8 cellular contexts compared by ENCODE assay signal in genomic region chr11:65919151-65920034, GRCh38. TPM values are rescaled to one million over a fixed set of nuclear protein-coding genes. Genes with fewer than 3 reads are reported as not detected.
DNase-seq lines count a peak whose midpoint lies in the region; ATAC-seq and TF ChIP-seq lines count a peak whose summit lies in the region.

TSS of gene DRAP1 (plus strand) at chr11:65919426. CDS start at chr11:65919502, 76 bp downstream.

- peaks cover 15% of the 10 kb centered on the region for H3K4me1 ChIP-seq in Caco-2
- H3K4me1 ChIP-seq in OCI-LY1 (ENCODE audit: insufficient read depth, low read length, severe bottlenecking), result peaks cover 24% of the 10 kb centered on the region
- peaks cover 43% of the 10 kb centered on the region for H3K4me1 ChIP-seq in mesodermal cell (ENCODE audit: control insufficient read depth, insufficient read depth, low read length, poor library complexity, severe bottlenecking)

- no peaks in the 10 kb centered on the region for H3K27me3 ChIP-seq in Caco-2 (replicated peaks; ENCODE audit: control insufficient read depth, insufficient read depth, low read length)
- no peaks in the 10 kb centered on the region for H3K27me3 ChIP-seq in OCI-LY1 (ENCODE audit: insufficient read depth, low read length)

- H3K36me3 ChIP-seq in Caco-2 (ENCODE audit: control insufficient read depth, insufficient read depth, low read length), result no peaks in the 10 kb centered on the region; the same call in 1 of the 2 replicates
- H3K36me3 ChIP-seq in OCI-LY1 (ENCODE audit: insufficient read depth, low read length), result 0 out of 2 replicates have a peak, but pooled peaks cover 3% of the 10 kb centered on the region
- peaks cover 48% of the 10 kb centered on the region for H3K36me3 ChIP-seq in mesodermal cell (ENCODE audit: control insufficient read depth, insufficient read depth, low read length)

- no peaks in the 10 kb centered on the region for H3F3A ChIP-seq in OCI-LY1 (ENCODE audit: insufficient read depth, low read length)

- no peaks in the 10 kb centered on the region for H3K79me2 ChIP-seq in OCI-LY1 (ENCODE audit: insufficient read depth, low read length)

- H3K27ac ChIP-seq in OCI-LY1 (ENCODE audit: low read depth, low read length, poor library complexity, severe bottlenecking) (no peak within 1 kb of the TSS), mesodermal cell (ENCODE audit: low read depth, low read length, severe bottlenecking) (peak within 1 kb of the TSS; percentile 90)

- POLR2A ChIA-PET in Caco-2 (lab: Charles Lee), result no interaction called here

- H3K9me3 ChIP-seq in Caco-2 (no peaks in the 10 kb centered on the region), OCI-LY1 (ENCODE audit: low read length) (no peaks in the 10 kb centered on the region), mesodermal cell (ENCODE audit: control insufficient read depth, low read length) (no peaks in the 10 kb centered on the region)

- DNase-seq in Caco-2, result peak; percentile 99
- peak; percentile 88 for DNase-seq in HuH-7 (ENCODE audit: low spot score)
- DNase-seq in activated CD8-positive, alpha-beta memory T cell treated with anti-CD3 and anti-CD28 coated beads, Interleukin-2, amount 50 U/mL, for 4 hours, result peak; percentile 99
- peak; percentile 99 for DNase-seq in stimulated activated CD8-positive, alpha-beta memory T cell treated with anti-CD3 and anti-CD28 coated beads, Interleukin-15, amount 100 ng/mL, for 24 hours (ENCODE audit: low read depth)

- intact Hi-C loops in Caco-2 (cut with micrococcal nuclease; ENCODE audit: unreplicated experiment), result loop anchor here (2.0 to 5.0 kb wide), 2 partner anchors 29 to 43 kb away; partner anchors contain the start of genes CCDC85B and SART1

- no peaks in the 10 kb centered on the region for H3K4me1 Mint-ChIP-seq in Caco-2 (ENCODE audit: low read depth, unreplicated experiment)

- peak within 1 kb of the TSS; percentile 98 for H3K4me2 ChIP-seq in OCI-LY1 (ENCODE audit: low read length)

- no peaks in the 10 kb centered on the region for H4K20me1 ChIP-seq in OCI-LY1 (ENCODE audit: insufficient read depth, low read length)

- in situ Hi-C loops in endometrial microvascular endothelial cells (cut with HindIII; ENCODE audit: inconsistent ontology term, low pct_unique_long_range_greater_than_20kb, low sequenced_read_pairs), result no loop called here

- no peaks in the 10 kb centered on the region for H3K9me3 Mint-ChIP-seq in Caco-2 (ENCODE audit: unreplicated experiment)

- peak; percentile 79 for ATAC-seq in GM21515 (IDR thresholded peaks at IDR 0.05; ENCODE audit: unreplicated experiment)

- H3K27me3 Mint-ChIP-seq in Caco-2 (ENCODE audit: insufficient read depth, unreplicated experiment), result no peaks in the 10 kb centered on the region

- peaks cover 19% of the 10 kb centered on the region for H3K36me3 Mint-ChIP-seq in Caco-2 (ENCODE audit: insufficient read depth, unreplicated experiment)

- H2AFZ ChIP-seq in OCI-LY1 (ENCODE audit: low read length), result no peak within 1 kb of the TSS

- CTCF ChIA-PET in Caco-2 (lab: Charles Lee), result interaction anchor here (1.3 kb wide), 1 partner anchor 29 kb away, joined by 4 read pairs; the partner anchor contains the start of gene CCDC85B

- 0 to 1% methylated on average over 54 to 75 of the region's 102 CpGs for WGBS in mesodermal cell (ENCODE audit: insufficient coverage in 2 of 2), 2 experiments

- H3K27ac Mint-ChIP-seq in Caco-2 (ENCODE audit: unreplicated experiment), result peak within 1 kb of the TSS; percentile 75

- H3K9ac ChIP-seq in OCI-LY1 (ENCODE audit: low read length), result peak within 1 kb of the TSS; percentile 83

- no TSS peak for BruUV-seq in Caco-2 (replicated peaks; lab: Mats Ljungman, UMichigan)

- no peaks in the 10 kb centered on the region for H3K9me2 ChIP-seq in OCI-LY1 (ENCODE audit: low read depth, low read length)

- peak in 1 of 2 experiments; percentile 1 for TF ChIP-seq CTCF in Caco-2 (IDR thresholded peaks at IDR 0.05; ENCODE audit: insufficient read depth in 1 of 2, low read depth in 1 of 2, low read length in 1 of 2, severe bottlenecking in 1 of 2, unreplicated experiment in 1 of 2)
- no peak for TF ChIP-seq CTCF in OCI-LY1 (IDR thresholded peaks at IDR 0.05; ENCODE audit: low read length)

- H3K4me3 ChIP-seq in Caco-2 (ENCODE audit: low read depth, low read length) (peak within 1 kb of the TSS; percentile 95), OCI-LY1 (ENCODE audit: low read depth, low read length, poor library complexity, severe bottlenecking) (peak within 1 kb of the TSS; percentile 85), mesodermal cell (ENCODE audit: extremely low read depth, insufficient read depth, low read length, poor library complexity, severe bottlenecking) (peak within 1 kb of the TSS; percentile 97)

- peak within 1 kb of the TSS; percentile 90 for H3K4me3 Mint-ChIP-seq in Caco-2 (ENCODE audit: unreplicated experiment)

RNA-seq across cellular contexts. Expression of gene DRAP1, which starts in this region (rescaled TPM):
- total RNA-seq in Caco-2 (2022) (91.0 and 93.1 TPM in 2 replicates), endometrial microvascular endothelial cells (ENCODE audit: inconsistent ontology term) (151 TPM)
- 160 TPM for polyA plus RNA-seq in mesodermal cell (2013, experiment 1 of 2)
- polyA plus RNA-seq in mesodermal cell (2013, experiment 2 of 2), result 120 TPM
